8 cellular contexts compared by ENCODE assay signal in the genomic region with DNA sequence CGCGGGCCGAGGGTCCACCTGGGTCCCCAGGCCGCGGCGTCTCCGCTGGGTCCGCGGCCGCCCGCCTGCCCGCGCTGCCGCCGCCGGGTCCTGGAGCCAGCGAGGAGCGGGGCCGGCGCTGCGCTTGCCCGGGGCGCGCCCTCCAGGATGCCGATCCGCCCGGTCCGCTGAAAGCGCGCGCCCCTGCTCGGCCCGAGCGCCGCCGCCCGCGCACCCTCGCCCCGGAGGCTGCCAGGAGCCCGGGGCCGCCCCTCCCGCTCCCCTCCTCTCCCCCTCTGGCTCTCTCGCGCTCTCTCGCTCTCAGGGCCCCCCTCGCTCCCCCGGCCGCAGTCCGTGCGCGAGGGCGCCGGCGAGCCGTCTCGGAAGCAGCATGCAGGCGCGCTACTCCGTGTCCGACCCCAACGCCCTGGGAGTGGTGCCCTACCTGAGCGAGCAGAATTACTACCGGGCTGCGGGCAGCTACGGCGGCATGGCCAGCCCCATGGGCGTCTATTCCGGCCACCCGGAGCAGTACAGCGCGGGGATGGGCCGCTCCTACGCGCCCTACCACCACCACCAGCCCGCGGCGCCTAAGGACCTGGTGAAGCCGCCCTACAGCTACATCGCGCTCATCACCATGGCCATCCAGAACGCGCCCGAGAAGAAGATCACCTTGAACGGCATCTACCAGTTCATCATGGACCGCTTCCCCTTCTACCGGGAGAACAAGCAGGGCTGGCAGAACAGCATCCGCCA. TPM values are rescaled to one million over a fixed set of nuclear protein-coding genes. Genes with fewer than 3 reads are reported as not detected.
A peak's percentile ranks its signal among the peaks of the same experiment; 100 is the strongest.
DNase-seq lines count a peak whose midpoint lies in the region; ATAC-seq and TF ChIP-seq lines count a peak whose summit lies in the region.

No MANE protein-coding gene starts in this region.

- peaks cover 0 to 38% (median 13%) of the 10 kb centered on the region in 11 experiments; a peak in 11 of 22 replicates for H4K20me1 ChIP-seq in BLaER1 treated with 17β-estradiol and CSF1 and Interleukin-3, amounts not matched to agents 10 nM and 100 nM

- H3K4me2 ChIP-seq in BLaER1 treated with 17β-estradiol and CSF1 and Interleukin-3, amounts not matched to agents 10 nM and 100 nM = peak overlapping the region; percentile 82 to 94 (median 92)

- H3K4me1 ChIP-seq in BLaER1 treated with 17β-estradiol and CSF1 and Interleukin-3, amounts not matched to agents 10 nM and 100 nM = peaks cover 16 to 34% (median 30%) of the 10 kb centered on the region in 10 experiments
- peaks cover 7% of the 10 kb centered on the region for H3K4me1 ChIP-seq in RWPE2 (ENCODE audit: insufficient read depth, poor library complexity, severe bottlenecking)

- H3K27ac Mint-ChIP-seq in nephron = peak overlapping the region; percentile 72 to 98 (median 92)

- peaks cover 0 to 16% (median 0%) of the 10 kb centered on the region in 11 experiments; a peak in 4 of 22 replicates for H3K9me3 ChIP-seq in BLaER1 treated with 17β-estradiol and CSF1 and Interleukin-3, amounts not matched to agents 10 nM and 100 nM (replicated peaks in 1 of 11)
- no peaks in the 10 kb centered on the region for H3K9me3 ChIP-seq in RWPE2 (ENCODE audit: severe bottlenecking)
- no peaks in the 10 kb centered on the region for H3K9me3 ChIP-seq in WERI-Rb-1 (ENCODE audit: severe bottlenecking)

- peaks cover 35% of the 10 kb centered on the region for H3K4me1 Mint-ChIP-seq in nephron

- H3K36me3 ChIP-seq in BLaER1 treated with 17β-estradiol and CSF1 and Interleukin-3, amounts not matched to agents 10 nM and 100 nM = no peaks in the 10 kb centered on the region
- H3K36me3 ChIP-seq in RWPE2 (ENCODE audit: low read depth) = peaks cover 12% of the 10 kb centered on the region; the same call in 1 of the 2 replicates
- no peaks in the 10 kb centered on the region for H3K36me3 ChIP-seq in WERI-Rb-1

- DNase-seq in RWPE2 (ENCODE audit: low spot score) = no peak
- no peak for DNase-seq in WERI-Rb-1

- H3K27me3 Mint-ChIP-seq in nephron (ENCODE audit: low read depth) = peaks cover 86% of the 10 kb centered on the region

- H3K4me3 ChIP-seq in BLaER1 treated with 17β-estradiol and CSF1 and Interleukin-3, amounts not matched to agents 10 nM and 100 nM = peak overlapping the region; percentile 46 to 73 (median 63)
- peak overlapping the region; percentile 80 for H3K4me3 ChIP-seq in RWPE2 (ENCODE audit: severe bottlenecking)
- H3K4me3 ChIP-seq in WERI-Rb-1 (ENCODE audit: low read depth, low read length) = no peak overlapping the region; the same call in 1 of the 2 replicates

- H3K9me3 Mint-ChIP-seq in nephron = no peaks in the 10 kb centered on the region

- no peak overlapping the region for H3K27ac ChIP-seq in BLaER1 treated with 17β-estradiol and CSF1 and Interleukin-3, amounts not matched to agents 10 nM and 100 nM
- H3K27ac ChIP-seq in RWPE2 (ENCODE audit: poor library complexity, severe bottlenecking) = peak overlapping the region; percentile 76
- no peak overlapping the region for H3K27ac ChIP-seq in WERI-Rb-1

- H3K4me3 Mint-ChIP-seq in nephron = peak overlapping the region; percentile 91 to 94 (median 92)

- ATAC-seq in RWPE2 (ENCODE audit: low read depth) (peak; percentile 59), esophagus mucosa (peak; percentile 8), GM21390 (IDR thresholded peaks at IDR 0.05; ENCODE audit: unreplicated experiment) (no peak), HG02852 (IDR thresholded peaks at IDR 0.05; ENCODE audit: unreplicated experiment) (no peak), GM21360 (IDR thresholded peaks at IDR 0.05; ENCODE audit: unreplicated experiment) (no peak)

- H3K27me3 ChIP-seq in BLaER1 treated with 17β-estradiol and CSF1 and Interleukin-3, amounts not matched to agents 10 nM and 100 nM = peaks cover 82 to 84% (median 83%) of the 10 kb centered on the region in 11 experiments
- H3K27me3 ChIP-seq in RWPE2 (ENCODE audit: insufficient read depth, poor library complexity, severe bottlenecking) (peaks cover 14% of the 10 kb centered on the region), WERI-Rb-1 (ENCODE audit: insufficient read depth, low read depth, severe bottlenecking) (peaks cover 40% of the 10 kb centered on the region)

- TF ChIP-seq CTCF in RWPE2 (IDR thresholded peaks at IDR 0.05; ENCODE audit: poor library complexity, severe bottlenecking) = no peak
- no peak for TF ChIP-seq CTCF in nephron (IDR thresholded peaks at IDR 0.05; ENCODE audit: unreplicated experiment in 3 of 3)
- TF ChIP-seq CTCF in WERI-Rb-1 (IDR thresholded peaks at IDR 0.05; ENCODE audit: low read depth, low read length) = no peak

- H3K9ac ChIP-seq in BLaER1 treated with 17β-estradiol and CSF1 and Interleukin-3, amounts not matched to agents 10 nM and 100 nM = peak overlapping the region in 7 of 11 experiments; percentile 22 to 49 (median 44); a peak in 7 of 22 replicates

- peaks cover 30% of the 10 kb centered on the region for H3K36me3 Mint-ChIP-seq in nephron (ENCODE audit: low read depth)

RNA-seq across cellular contexts. Expression of a gene that starts 0.5 kb away (rescaled TPM):
- 0.28 TPM for total RNA-seq in esophagus mucosa

RNA-seq across cellular contexts. Expression of a gene that starts 11.2 kb away (rescaled TPM):
- total RNA-seq in esophagus mucosa = 0.08 TPM

RNA-seq across cellular contexts. Expression of a gene that starts 12.1 kb away (rescaled TPM):
- 11.2 TPM for total RNA-seq in esophagus mucosa

RNA-seq across cellular contexts. Expression of a gene that starts 56.8 kb away (rescaled TPM):
- 0.68 TPM for total RNA-seq in esophagus mucosa

Comparison
In these comparisons a context has a peak if more than half of its experiments do, and no peak if none do; other contexts are left out.
1. ATAC-seq: peak in RWPE2 (single experiment) and esophagus mucosa (single experiment); none in GM21390 (single experiment), HG02852 (single experiment) and GM21360 (single experiment).